11 cellular contexts compared by ENCODE assay signal in genomic region chr5:142245776-142246175, GRCh38.
DNase-seq lines count a peak whose midpoint lies in the region; ATAC-seq, FAIRE-seq and TF ChIP-seq lines count a peak whose summit lies in the region.
"Had no signal": no experiment of that assay in that cellular context is flagged by ENCODE, and none has a peak within 500 bp of the region (broad histone marks: within the 10 kb centered on the region; RNA-seq: fewer than 3 reads in every experiment).

No MANE protein-coding gene starts in this region.

- BruUV-seq in HCT116 (replicated peaks; lab: Mats Ljungman, UMichigan) (no TSS peak), HepG2 (replicated peaks; lab: Mats Ljungman, UMichigan) (no TSS peak)

- TF ChIP-seq EP300 in HepG2 (IDR thresholded peaks at IDR 0.05; ENCODE audit: low read depth in 2 of 2, low read length in 2 of 2) = no peak
- no peak for TF ChIP-seq EP300 in HepG2 (CRISPR knock-in tag; IDR thresholded peaks at IDR 0.05; ENCODE audit: borderline replicate concordance)

- in situ Hi-C loops in astrocyte of the spinal cord (cut with HindIII; ENCODE audit: low sequenced_read_pairs) = no loop called here
- in situ Hi-C loops in HepG2 (cut with HindIII; ENCODE audit: extremely low pct_ligation_motif_present, low pct_unique_long_range_greater_than_20kb) = no loop called here

- no peak overlapping the region for H3K9ac ChIP-seq in HCT116 (ENCODE audit: low read length)
- H3K9ac ChIP-seq in HepG2 (ENCODE audit: insufficient read depth, low read depth, low read length) = no peak overlapping the region

- no peak for TF ChIP-seq POLR2A in HCT116 (IDR thresholded peaks at IDR 0.05; ENCODE audit: borderline replicate concordance, extremely low read depth, insufficient read depth, insufficient read length)
- TF ChIP-seq POLR2A in HepG2 (IDR thresholded peaks at IDR 0.05; ENCODE audit: insufficient read depth in 1 of 2, low read depth in 2 of 2, low read length in 2 of 2) = no peak

- H3K4me1 ChIP-seq in HCT116 (ENCODE audit: control insufficient read depth in 1 of 2, insufficient read depth in 2 of 2, low read length in 2 of 2) (peaks cover 3 to 38% of the 10 kb centered on the region in 2 experiments; a peak in 2 of 4 replicates), HepG2 (ENCODE audit: insufficient read depth, low read length) (peaks cover 34% of the 10 kb centered on the region), tibial artery (peaks cover 0 to 55% (median 34%) of the 10 kb centered on the region in 4 donors)

- H3K4me2 ChIP-seq in HCT116 (ENCODE audit: low read length) (0 out of 2 replicates have a peak overlapping the region, but pooled peaks have one; percentile 36), HepG2 (ENCODE audit: low read depth, low read length) (0 out of 2 replicates have a peak overlapping the region, but pooled peaks have one; percentile 20)

- H3K4me3 ChIP-seq in HCT116 (replicated peaks in 1 of 2; ENCODE audit: low read depth in 1 of 2, low read length in 2 of 2) (no peak overlapping the region), astrocyte of the spinal cord (ENCODE audit: low read depth, low read length) (no peak overlapping the region), HepG2 (replicated peaks in 1 of 3; ENCODE audit: insufficient read depth in 1 of 3, low read depth in 2 of 3, low read length in 3 of 3) (no peak overlapping the region), tibial artery (no peak overlapping the region)

- H3K79me2 ChIP-seq in HCT116 (ENCODE audit: insufficient read depth, low read length) = no peaks in the 10 kb centered on the region
- H3K79me2 ChIP-seq in HepG2 (ENCODE audit: insufficient read depth, low read length) = no peaks in the 10 kb centered on the region

- POLR2A ChIA-PET in HCT116 (lab: Charles Lee) (no interaction called here), HepG2 (lab: Yijun Ruan, JAX) (no interaction called here)

- no peak for FAIRE-seq in HepG2 (lab: Jason Lieb, UNC)
- FAIRE-seq: islet of Langerhans had no signal

- no peaks in the 10 kb centered on the region for H3K9me3 ChIP-seq in HCT116 (ENCODE audit: control insufficient read depth in 1 of 2, insufficient read depth in 1 of 2, low read depth in 1 of 2, low read length in 2 of 2)
- H3K9me3 ChIP-seq in HepG2 (ENCODE audit: low read length) = no peaks in the 10 kb centered on the region
- no peaks in the 10 kb centered on the region for H3K9me3 ChIP-seq in tibial artery

- H3K27ac ChIP-seq in HCT116 (ENCODE audit: low read depth, low read length) (no peak overlapping the region), HepG2 (ENCODE audit: extremely low read length, insufficient read depth, low read length) (no peak overlapping the region), tibial artery (peak overlapping the region; percentile 55 to 83)

- ATAC-seq in HCT116 (no peak), HepG2 (no peak), GM19463 (IDR thresholded peaks at IDR 0.05; ENCODE audit: unreplicated experiment) (no peak), HG03521 (IDR thresholded peaks at IDR 0.05; ENCODE audit: unreplicated experiment) (no peak)
- ATAC-seq: activated T-helper 17 cell treated with anti-CD3 and anti-CD28 coated beads, Interleukin-2, amount 50 U/mL, for 72 hours had no signal

- no peak for DNase-seq in HCT116 (ENCODE audit: low read depth, low spot score)
- DNase-seq in astrocyte of the spinal cord (ENCODE audit: low read depth, low spot score) = peak; percentile 18
- DNase-seq in HepG2 (ENCODE audit: low spot score) = no peak
- DNase-seq in tibial artery = no peak
- no peak for DNase-seq in NCI-H2227 (lab: John Stamatoyannopoulos, UW; ENCODE audit: unreplicated experiment)
- DNase-seq: activated CD4-positive, alpha-beta T cell treated with anti-CD3 and anti-CD28 coated beads for 48 hours; NCI-H1436 treated with DMSO at 0.1 percent for 48 hours had no signal

- H3K27me3 ChIP-seq in HCT116 (ENCODE audit: insufficient read depth, low read length) = no peaks in the 10 kb centered on the region
- H3K27me3 ChIP-seq in HepG2 (ENCODE audit: control insufficient read depth in 1 of 2, insufficient read depth in 2 of 2, low read length in 2 of 2) = peaks cover 0 to 7% of the 10 kb centered on the region in 2 experiments; a peak in 2 of 5 replicates
- no peaks in the 10 kb centered on the region for H3K27me3 ChIP-seq in tibial artery

- H2AFZ ChIP-seq in HCT116 (ENCODE audit: low read depth, low read length, poor library complexity, severe bottlenecking) (no peak overlapping the region), HepG2 (ENCODE audit: low read length) (no peak overlapping the region)

- TF ChIP-seq RAD21 in HCT116 (IDR thresholded peaks at IDR 0.05; ENCODE audit: low read depth) (no peak), HepG2 (CRISPR knock-in tag; IDR thresholded peaks at IDR 0.05) (no peak)

- TF ChIP-seq CTCF in HCT116 (IDR thresholded peaks at IDR 0.05 in 2 of 3, conservative IDR thresholded peaks at IDR 0.05 in 1 of 3; ENCODE audit: borderline replicate concordance in 1 of 3, insufficient read depth in 1 of 3, low read depth in 2 of 3, low read length in 2 of 3) (no peak), astrocyte of the spinal cord (IDR thresholded peaks at IDR 0.05; ENCODE audit: low read depth, low read length) (no peak), HepG2 (CRISPR knock-in tag; IDR thresholded peaks at IDR 0.05) (no peak), tibial artery (IDR thresholded peaks at IDR 0.05) (no peak)

- no peaks in the 10 kb centered on the region for H3K36me3 ChIP-seq in HCT116 (ENCODE audit: control insufficient read depth in 1 of 2, insufficient read depth in 2 of 2, low read length in 2 of 2)
- no peaks in the 10 kb centered on the region for H3K36me3 ChIP-seq in HepG2 (replicated peaks in 1 of 2; ENCODE audit: control insufficient read depth in 1 of 2, insufficient read depth in 2 of 2, low read length in 2 of 2)
- no peaks in the 10 kb centered on the region for H3K36me3 ChIP-seq in tibial artery

- no peaks in the 10 kb centered on the region for H3K9me2 ChIP-seq in HCT116 (ENCODE audit: insufficient read depth)

- 38% methylated on average over 5 of the region's 5 CpGs for WGBS in HepG2 (ENCODE audit: low lambda C conversion rate)

- intact Hi-C loops in HCT116 (cut with micrococcal nuclease) = no loop called here
- intact Hi-C loops in HepG2 (cut with micrococcal nuclease; ENCODE audit: unreplicated experiment) = no loop called here
- intact Hi-C loops in tibial artery (cut with DNase I; ENCODE audit: low total_unique reads) = no loop called here

- H4K20me1 ChIP-seq in HCT116 (ENCODE audit: insufficient read depth) (no peaks in the 10 kb centered on the region), HepG2 (ENCODE audit: insufficient read depth, low read length) (no peaks in the 10 kb centered on the region)

- CTCF ChIA-PET in HCT116 (lab: Charles Lee) (no interaction called here), HepG2 (lab: Yijun Ruan, JAX; ENCODE audit: low intra/inter-chr PET ratio, low total read pairs) (no interaction called here)

- RAD21 ChIA-PET in HCT116 (lab: Charles Lee; ENCODE audit: low non-redundant PET in 1 of 2, low total read pairs in 2 of 2, uncharacterized antibody in 2 of 2, unreplicated experiment in 2 of 2) = no interaction called here

TF ChIP-seq in HCT116, 20 proteins besides CTCF, POLR2A, EP300 and RAD21:
- TF ChIP-seq ZNF274 (IDR thresholded peaks at IDR 0.05; ENCODE audit: low read depth, low read length) (no peak), CBX3 (IDR thresholded peaks at IDR 0.05; ENCODE audit: low read depth) (no peak), SP1 (IDR thresholded peaks at IDR 0.05; ENCODE audit: low read depth) (no peak), CEBPB (IDR thresholded peaks at IDR 0.05; ENCODE audit: low read depth) (no peak), ZFX (IDR thresholded peaks at IDR 0.05) (no peak), EGR1 (IDR thresholded peaks at IDR 0.05; ENCODE audit: low read depth) (no peak), JUND (IDR thresholded peaks at IDR 0.05) (no peak), SIN3A (IDR thresholded peaks at IDR 0.05; ENCODE audit: low read depth) (no peak), FOSL1 (IDR thresholded peaks at IDR 0.05; ENCODE audit: low read depth) (no peak), TCF7L2 (IDR thresholded peaks at IDR 0.05; ENCODE audit: borderline replicate concordance, extremely low read depth, insufficient read depth, insufficient read length) (no peak)
- TF ChIP-seq, protein P1, sequence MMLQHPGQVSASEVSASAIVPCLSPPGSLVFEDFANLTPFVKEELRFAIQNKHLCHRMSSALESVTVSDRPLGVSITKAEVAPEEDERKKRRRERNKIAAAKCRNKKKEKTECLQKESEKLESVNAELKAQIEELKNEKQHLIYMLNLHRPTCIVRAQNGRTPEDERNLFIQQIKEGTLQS (IDR thresholded peaks at IDR 0.05) = no peak
- TF ChIP-seq, protein P2, sequence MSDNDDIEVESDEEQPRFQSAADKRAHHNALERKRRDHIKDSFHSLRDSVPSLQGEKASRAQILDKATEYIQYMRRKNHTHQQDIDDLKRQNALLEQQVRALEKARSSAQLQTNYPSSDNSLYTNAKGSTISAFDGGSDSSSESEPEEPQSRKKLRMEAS (IDR thresholded peaks at IDR 0.05) = no peak

TF ChIP-seq in HepG2, 621 proteins besides CTCF, POLR2A, EP300 and RAD21:
- TF ChIP-seq MATR3 (CRISPR knock-in tag; IDR thresholded peaks at IDR 0.05) = no peak
- no peak for TF ChIP-seq ZNF44 (CRISPR knock-in tag; IDR thresholded peaks at IDR 0.05)
- TF ChIP-seq, protein P3, sequence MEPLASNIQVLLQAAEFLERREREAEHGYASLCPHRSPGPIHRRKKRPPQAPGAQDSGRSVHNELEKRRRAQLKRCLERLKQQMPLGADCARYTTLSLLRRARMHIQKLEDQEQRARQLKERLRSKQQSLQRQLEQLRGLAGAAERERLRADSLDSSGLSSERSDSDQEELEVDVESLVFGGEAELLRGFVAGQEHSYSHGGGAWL (CRISPR knock-in tag; IDR thresholded peaks at IDR 0.05) = no peak
- no peak for TF ChIP-seq THYN1 (CRISPR knock-in tag; IDR thresholded peaks at IDR 0.05; ENCODE audit: borderline replicate concordance, low read depth)
- TF ChIP-seq FOXO1 (CRISPR knock-in tag; IDR thresholded peaks at IDR 0.05) = no peak
- no peak for TF ChIP-seq SETDB1 (CRISPR knock-in tag; IDR thresholded peaks at IDR 0.05; ENCODE audit: borderline replicate concordance)
- TF ChIP-seq ZBTB21 (CRISPR knock-in tag; IDR thresholded peaks at IDR 0.05) = no peak
- TF ChIP-seq THAP7 (CRISPR knock-in tag; IDR thresholded peaks at IDR 0.05) = no peak
- TF ChIP-seq NFIB (CRISPR knock-in tag; IDR thresholded peaks at IDR 0.05; ENCODE audit: borderline replicate concordance) = no peak

Comparison
In these comparisons a context has a peak if more than half of its experiments do, and no peak if none do; other contexts are left out.
1. H3K27ac ChIP-seq: peak in tibial artery (2 of 2); none in HCT116 (single experiment) and HepG2 (single experiment).